18 cellular contexts compared by ENCODE assay signal in genomic region chr6:114327074-114327473, GRCh38. TPM values are rescaled to one million over a fixed set of nuclear protein-coding genes. Genes with fewer than 3 reads are reported as not detected.
"Had no signal": no experiment of that assay in that cellular context is flagged by ENCODE, and none has a peak within 500 bp of the region (broad histone marks: within the 10 kb centered on the region; RNA-seq: fewer than 3 reads in every experiment).

No MANE protein-coding gene starts in this region.

- H3K36me3 Mint-ChIP-seq: naive thymus-derived CD8-positive, alpha-beta T cell; stimulated activated naive B cell treated with anti-CD40 and anti-IgM and Interleukin-4, amounts not matched to agents 10 μg/mL and 1 μg/mL and 100 μg/mL, for 72 hours had no signal

- H3K4me1 ChIP-seq: adrenal gland, esophagus muscularis mucosa, tibial nerve had no signal

- H3K27me3 ChIP-seq: adrenal gland, esophagus muscularis mucosa, tibial nerve had no signal

- H3K9me3 Mint-ChIP-seq: activated T-helper 17 cell treated with anti-CD3 and anti-CD28 coated beads, Interleukin-2, amount 50 U/mL, for 72 hours; dendritic cell treated with granulocyte-macrophage colony-stimulating factor and Interleukin-4, amounts not matched to agents 40 ng/mL and 50 ng/mL, for 4 days; naive thymus-derived CD8-positive, alpha-beta T cell; stimulated activated naive B cell treated with anti-CD40 and anti-IgM and Interleukin-4, amounts not matched to agents 10 μg/mL and 1 μg/mL and 100 μg/mL, for 72 hours had no signal

- ATAC-seq: activated T-helper 17 cell treated with anti-CD3 and anti-CD28 coated beads, Interleukin-2, amount 50 U/mL, for 72 hours; naive thymus-derived CD8-positive, alpha-beta T cell; right cardiac atrium; stimulated activated naive B cell treated with anti-CD40 and anti-IgM and Interleukin-4, amounts not matched to agents 10 μg/mL and 1 μg/mL and 100 μg/mL, for 72 hours had no signal

- H3K4me3 ChIP-seq: adrenal gland, esophagus muscularis mucosa, tibial nerve had no signal

- H3K27me3 Mint-ChIP-seq: dendritic cell treated with granulocyte-macrophage colony-stimulating factor and Interleukin-4, amounts not matched to agents 40 ng/mL and 50 ng/mL, for 4 days; stimulated activated naive B cell treated with anti-CD40 and anti-IgM and Interleukin-4, amounts not matched to agents 10 μg/mL and 1 μg/mL and 100 μg/mL, for 72 hours had no signal

- DNase-seq: activated CD4-positive, alpha-beta T cell treated with anti-CD3 and anti-CD28 coated beads for 48 hours; activated naive CD4-positive, alpha-beta T cell treated with anti-CD3 and anti-CD28 coated beads, Interleukin-2, amount 50 U/mL, for 16 hours; adrenal gland; foreskin fibroblast; head of caudate nucleus; naive thymus-derived CD8-positive, alpha-beta T cell; nucleus accumbens; right cardiac atrium; stimulated activated naive B cell treated with anti-CD40 and anti-IgM and Interleukin-4, amounts not matched to agents 10 μg/mL and 1 μg/mL and 100 μg/mL, for 72 hours; WERI-Rb-1 had no signal

- H3K27ac Mint-ChIP-seq: activated T-helper 17 cell treated with anti-CD3 and anti-CD28 coated beads, Interleukin-2, amount 50 U/mL, for 72 hours; dendritic cell treated with granulocyte-macrophage colony-stimulating factor and Interleukin-4, amounts not matched to agents 40 ng/mL and 50 ng/mL, for 4 days; naive thymus-derived CD8-positive, alpha-beta T cell; stimulated activated naive B cell treated with anti-CD40 and anti-IgM and Interleukin-4, amounts not matched to agents 10 μg/mL and 1 μg/mL and 100 μg/mL, for 72 hours had no signal

- H3K4me3 Mint-ChIP-seq: activated T-helper 17 cell treated with anti-CD3 and anti-CD28 coated beads, Interleukin-2, amount 50 U/mL, for 72 hours; dendritic cell treated with granulocyte-macrophage colony-stimulating factor and Interleukin-4, amounts not matched to agents 40 ng/mL and 50 ng/mL, for 4 days; naive thymus-derived CD8-positive, alpha-beta T cell; stimulated activated naive B cell treated with anti-CD40 and anti-IgM and Interleukin-4, amounts not matched to agents 10 μg/mL and 1 μg/mL and 100 μg/mL, for 72 hours had no signal

- H3K4me1 Mint-ChIP-seq: activated T-helper 17 cell treated with anti-CD3 and anti-CD28 coated beads, Interleukin-2, amount 50 U/mL, for 72 hours; naive thymus-derived CD8-positive, alpha-beta T cell; stimulated activated naive B cell treated with anti-CD40 and anti-IgM and Interleukin-4, amounts not matched to agents 10 μg/mL and 1 μg/mL and 100 μg/mL, for 72 hours had no signal

- H3K9me3 ChIP-seq: adrenal gland, esophagus muscularis mucosa, tibial nerve had no signal

- H3K36me3 ChIP-seq: adrenal gland, esophagus muscularis mucosa, tibial nerve, WERI-Rb-1 had no signal

- H3K27ac ChIP-seq: adrenal gland, esophagus muscularis mucosa, tibial nerve, WERI-Rb-1 had no signal

RNA-seq across cellular contexts. Expression of gene HS3ST5, which starts 15.7 kb away (rescaled TPM):
- total RNA-seq: activated T-helper 17 cell treated with anti-CD3 and anti-CD28 coated beads, Interleukin-2, amount 50 U/mL, for 72 hours; lung microvascular endothelial cell; mononuclear cell; naive thymus-derived CD8-positive, alpha-beta T cell; posterior vena cava; right cardiac atrium; subcutaneous adipose tissue had no signal
- polyA plus RNA-seq: naive thymus-derived CD8-positive, alpha-beta T cell; right cardiac atrium had no signal
